8 cellular contexts compared by ENCODE assay signal in genomic region chr19:5293607-5294089, GRCh38. TPM values are rescaled to one million over a fixed set of nuclear protein-coding genes. Genes with fewer than 3 reads are reported as not detected.
DNase-seq lines count a peak whose midpoint lies in the region; ATAC-seq and TF ChIP-seq lines count a peak whose summit lies in the region.

No MANE protein-coding gene starts in this region.

- H3K27ac ChIP-seq in effector memory CD4-positive, alpha-beta T cell (ENCODE audit: insufficient read depth, low read length, poor library complexity, severe bottlenecking), result no peak overlapping the region

- TF ChIP-seq CTCF in mesothelial cell of epicardium (IDR thresholded peaks at IDR 0.05; ENCODE audit: unreplicated experiment), result no peak

- peaks cover 16% of the 10 kb centered on the region for H3K4me1 Mint-ChIP-seq in mesothelial cell of epicardium

- peaks cover 18% of the 10 kb centered on the region for H3K4me1 ChIP-seq in effector memory CD4-positive, alpha-beta T cell (ENCODE audit: control insufficient read depth, insufficient read depth, low read length, poor library complexity, severe bottlenecking)

- ATAC-seq in GM19467 (IDR thresholded peaks at IDR 0.05; ENCODE audit: unreplicated experiment) (no peak), GM21825 (IDR thresholded peaks at IDR 0.05; ENCODE audit: unreplicated experiment) (no peak)

- H3K4me3 ChIP-seq in effector memory CD4-positive, alpha-beta T cell (ENCODE audit: insufficient read depth, low read depth, low read length, poor library complexity, severe bottlenecking), result peak overlapping the region; percentile 45

- H3K4me3 Mint-ChIP-seq in mesothelial cell of epicardium, result peak overlapping the region; percentile 84

- no peaks in the 10 kb centered on the region for H3K36me3 Mint-ChIP-seq in mesothelial cell of epicardium

- H3K27me3 Mint-ChIP-seq in mesothelial cell of epicardium (ENCODE audit: low read depth), result peaks cover 3% of the 10 kb centered on the region

- H3K9me3 ChIP-seq in effector memory CD4-positive, alpha-beta T cell (ENCODE audit: control insufficient read depth, low read length), result no peaks in the 10 kb centered on the region

- H3K27me3 ChIP-seq in effector memory CD4-positive, alpha-beta T cell (replicated peaks; ENCODE audit: control insufficient read depth, insufficient read depth, low read length, poor library complexity, severe bottlenecking), result peaks cover 13% of the 10 kb centered on the region

- H3K9me3 Mint-ChIP-seq in mesothelial cell of epicardium, result no peaks in the 10 kb centered on the region

- peak; percentile 67 for DNase-seq in ELF-1 (ENCODE audit: low read depth, low spot score)
- peak; percentile 64 for DNase-seq in NCI-H510A (lab: John Stamatoyannopoulos, UW)
- DNase-seq in effector memory CD4-positive, alpha-beta T cell, result no peak
- DNase-seq in mesothelial cell of epicardium (ENCODE audit: low spot score in 2 of 2, unreplicated experiment in 2 of 2), result peak; percentile 42 to 74
- DNase-seq in COLO829 (ENCODE audit: low spot score), result no peak
- DNase-seq in activated CD4-positive, CD25-positive, alpha-beta regulatory T cell (lab: John Stamatoyannopoulos, UW), result no peak

- H3K27ac Mint-ChIP-seq in mesothelial cell of epicardium, result peak overlapping the region; percentile 84

- no peaks in the 10 kb centered on the region for H3K36me3 ChIP-seq in effector memory CD4-positive, alpha-beta T cell (ENCODE audit: control insufficient read depth, insufficient read depth, low read length)

RNA-seq across cellular contexts. Expression of gene PTPRS, which starts 47.0 kb away (rescaled TPM):
- total RNA-seq in mesothelial cell of epicardium, result 235 to 241 TPM (median 240 TPM) in 3 replicates

Comparison
In these comparisons a context has a peak if more than half of its experiments do, and no peak if none do; other contexts are left out.
1. DNase-seq: peak in ELF-1 (single experiment), NCI-H510A (single experiment) and mesothelial cell of epicardium (2 of 2); none in effector memory CD4-positive, alpha-beta T cell (0 of 3), COLO829 (single experiment) and activated CD4-positive, CD25-positive, alpha-beta regulatory T cell (0 of 4).